Comparison of ENCODE assay signal across 14 cellular contexts in the genomic region with DNA sequence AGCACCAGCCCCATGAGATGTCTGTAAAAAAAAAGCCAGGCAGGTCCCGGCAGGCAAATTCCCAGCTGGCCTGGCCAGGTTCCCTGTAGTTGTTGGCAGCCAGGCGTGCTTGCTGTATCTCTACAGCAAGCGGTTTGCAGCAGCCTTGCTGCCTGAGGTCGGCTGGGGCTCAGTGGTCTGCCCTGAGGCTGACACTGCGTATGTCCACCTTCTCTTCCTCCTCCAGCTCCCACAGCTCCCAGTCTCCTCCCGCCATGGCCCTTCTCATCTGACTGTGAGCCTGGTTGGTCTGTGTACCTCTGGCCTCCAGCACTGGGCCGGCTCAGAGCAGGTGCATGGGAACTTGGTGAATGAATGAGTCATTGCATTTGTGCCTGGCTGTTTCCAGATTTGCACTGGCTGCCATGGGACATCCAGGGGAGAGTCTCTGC. TPM values are rescaled to one million over a fixed set of nuclear protein-coding genes. Genes with fewer than 3 reads are reported as not detected.
DNase-seq lines count a peak whose midpoint lies in the region; ATAC-seq, FAIRE-seq and TF ChIP-seq lines count a peak whose summit lies in the region.
"Had no signal": no experiment of that assay in that cellular context is flagged by ENCODE, and none has a peak within 500 bp of the region (broad histone marks: within the 10 kb centered on the region; RNA-seq: fewer than 3 reads in every experiment).

No MANE protein-coding gene starts in this region.

- H3K27me3 ChIP-seq in BLaER1 treated with 17β-estradiol and CSF1 and Interleukin-3, amounts not matched to agents 10 nM and 100 nM: no peaks in the 10 kb centered on the region
- H3K27me3 ChIP-seq in endodermal cell (ENCODE audit: control insufficient read depth, insufficient read depth, low read length, poor library complexity, severe bottlenecking) (no peaks in the 10 kb centered on the region), small intestine (ENCODE audit: control insufficient read depth in 2 of 2, insufficient read depth in 2 of 2, low read length in 2 of 2) (no peaks in the 10 kb centered on the region)

- FAIRE-seq in small intestine (lab: Jason Lieb, UNC): no peak
- FAIRE-seq: colon had no signal

- H3K27ac ChIP-seq in BLaER1 treated with 17β-estradiol and CSF1 and Interleukin-3, amounts not matched to agents 10 nM and 100 nM: no peak overlapping the region
- H3K27ac ChIP-seq in endodermal cell (ENCODE audit: low read depth, low read length) (peak overlapping the region; percentile 100), small intestine (ENCODE audit: low read depth in 1 of 2, low read length in 1 of 2) (no peak overlapping the region)
- H3K27ac ChIP-seq: VCaP had no signal

- H3K9ac ChIP-seq in BLaER1 treated with 17β-estradiol and CSF1 and Interleukin-3, amounts not matched to agents 10 nM and 100 nM: no peak overlapping the region
- H3K9ac ChIP-seq in endodermal cell (ENCODE audit: extremely low read depth, low read length, poor library complexity, severe bottlenecking): no peak overlapping the region

- DNase-seq in NCI-H345 (lab: John Stamatoyannopoulos, UW): peak; percentile 21
- DNase-seq in endodermal cell: no peak
- no peak for DNase-seq in NCI-H1436 treated with DMSO at 0.1 percent for 48 hours (lab: John Stamatoyannopoulos, UW)
- DNase-seq in small intestine: no peak
- DNase-seq in NCI-H2029 (lab: John Stamatoyannopoulos, UW): no peak
- DNase-seq: GDM1; MM.1S; stimulated activated CD4-positive, alpha-beta T cell treated with anti-CD3 and anti-CD28 coated beads, Interleukin-4, amount 100 ng/mL, for 1 hour had no signal

- H3K27me3 Mint-ChIP-seq in endodermal cell (ENCODE audit: insufficient read depth) (no peaks in the 10 kb centered on the region), nephron (ENCODE audit: low read depth) (no peaks in the 10 kb centered on the region)

- peaks cover 3% of the 10 kb centered on the region for H3K9me3 Mint-ChIP-seq in endodermal cell
- no peaks in the 10 kb centered on the region for H3K9me3 Mint-ChIP-seq in nephron

- H3K36me3 Mint-ChIP-seq in endodermal cell (ENCODE audit: low read depth): no peaks in the 10 kb centered on the region
- peaks cover 8% of the 10 kb centered on the region for H3K36me3 Mint-ChIP-seq in nephron (ENCODE audit: low read depth)

- peak overlapping the region in 8 of 11 experiments; percentile 15 to 56 (median 50); a peak in 12 of 22 replicates for H3K4me2 ChIP-seq in BLaER1 treated with 17β-estradiol and CSF1 and Interleukin-3, amounts not matched to agents 10 nM and 100 nM

- no peak for ATAC-seq in HG03108 (IDR thresholded peaks at IDR 0.05; ENCODE audit: unreplicated experiment)

- H3K36me3 ChIP-seq in BLaER1 treated with 17β-estradiol and CSF1 and Interleukin-3, amounts not matched to agents 10 nM and 100 nM: no peaks in the 10 kb centered on the region
- H3K36me3 ChIP-seq in endodermal cell (ENCODE audit: control insufficient read depth, insufficient read depth, low read length) (no peaks in the 10 kb centered on the region), small intestine (ENCODE audit: control insufficient read depth in 2 of 2, insufficient read depth in 2 of 2, low read length in 2 of 2) (no peaks in the 10 kb centered on the region)
- H3K36me3 ChIP-seq: HAP-1 had no signal

- peaks cover 0 to 22% (median 17%) of the 10 kb centered on the region in 10 experiments; a peak in 14 of 20 replicates for H3K4me1 ChIP-seq in BLaER1 treated with 17β-estradiol and CSF1 and Interleukin-3, amounts not matched to agents 10 nM and 100 nM
- H3K4me1 ChIP-seq in endodermal cell (ENCODE audit: control insufficient read depth, insufficient read depth, low read length) (peaks cover 8% of the 10 kb centered on the region), small intestine (ENCODE audit: control insufficient read depth in 2 of 2, insufficient read depth in 1 of 2, low read depth in 1 of 2, low read length in 1 of 2) (no peaks in the 10 kb centered on the region)

- 0 out of 22 replicates have a peak, but pooled peaks cover 0 to 9% (median 0%) of the 10 kb centered on the region in 11 experiments for H4K20me1 ChIP-seq in BLaER1 treated with 17β-estradiol and CSF1 and Interleukin-3, amounts not matched to agents 10 nM and 100 nM

- H3K27ac Mint-ChIP-seq in endodermal cell: no peak overlapping the region
- peak overlapping the region; percentile 85 to 93 (median 91) for H3K27ac Mint-ChIP-seq in nephron

- H3K4me1 Mint-ChIP-seq in endodermal cell: peaks cover 28% of the 10 kb centered on the region
- H3K4me1 Mint-ChIP-seq in nephron: peaks cover 80% of the 10 kb centered on the region

- no peak overlapping the region for H3K4me3 ChIP-seq in BLaER1 treated with 17β-estradiol and CSF1 and Interleukin-3, amounts not matched to agents 10 nM and 100 nM
- no peak overlapping the region for H3K4me3 ChIP-seq in endodermal cell (ENCODE audit: low read length)
- no peak overlapping the region for H3K4me3 ChIP-seq in small intestine (ENCODE audit: low read depth in 1 of 2, low read length in 2 of 2)
- H3K4me3 ChIP-seq: HAP-1 had no signal

- H3K9me3 ChIP-seq in BLaER1 treated with 17β-estradiol and CSF1 and Interleukin-3, amounts not matched to agents 10 nM and 100 nM (replicated peaks in 1 of 11): peaks cover 0 to 6% (median 0%) of the 10 kb centered on the region in 11 experiments; a peak in 4 of 22 replicates
- H3K9me3 ChIP-seq in endodermal cell (ENCODE audit: control insufficient read depth, low read length) (peaks cover 7% of the 10 kb centered on the region), small intestine (ENCODE audit: control insufficient read depth, low read depth) (no peaks in the 10 kb centered on the region)
- H3K9me3 ChIP-seq: HAP-1 had no signal

- TF ChIP-seq CTCF in endodermal cell (conservative IDR thresholded peaks at IDR 0.05) (no peak), nephron (IDR thresholded peaks at IDR 0.05; ENCODE audit: unreplicated experiment in 3 of 3) (no peak)

- WGBS in endodermal cell (ENCODE audit: insufficient coverage in 1 of 2, insufficient read length in 1 of 2), 2 experiments: 90 to 92% methylated on average over 3 to 7 of the region's 7 CpGs
- WGBS in small intestine, 3 donors: 51 to 70% (median 53%) methylated on average over 6 to 7 of the region's 7 CpGs

- H3K4me3 Mint-ChIP-seq in endodermal cell (no peak overlapping the region), nephron (peak overlapping the region in 2 of 3 experiments; percentile 4 to 56)

RNA-seq across cellular contexts. Expression of gene SPSB4, which starts 42.8 kb away (rescaled TPM):
- total RNA-seq in endodermal cell: 1 to 10 TPM; 7.5 to 8.2 TPM
- 28.1 TPM for polyA plus RNA-seq in endodermal cell (2013, experiment 1 of 2)
- polyA plus RNA-seq in endodermal cell (2013, experiment 2 of 2): 26.5 TPM
- polyA plus RNA-seq in small intestine: under 1 TPM in 1 of 3 donors, not detected in 2; 0.27 TPM
